1 cellular context compared by ENCODE assay signal in the genomic region with DNA sequence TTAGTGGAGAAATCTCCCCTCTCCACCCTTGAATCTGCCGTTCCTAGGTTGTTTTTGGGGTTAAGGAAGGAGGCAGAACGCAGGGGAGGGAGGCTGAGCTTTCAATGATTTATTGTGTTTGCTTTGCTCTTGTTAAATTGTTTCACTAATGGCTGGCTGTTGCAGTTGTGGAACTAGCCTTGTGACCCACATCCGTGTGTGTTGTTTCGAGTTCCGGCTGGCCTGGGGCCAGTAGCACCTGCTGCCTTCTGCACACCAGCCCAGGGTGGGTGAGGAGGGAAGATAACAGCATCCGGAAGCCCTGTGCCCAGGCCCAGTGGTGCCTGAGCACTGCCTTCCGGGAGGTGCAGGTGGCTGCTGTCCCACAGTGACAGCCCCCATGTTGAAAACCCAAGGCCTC.
TF ChIP-seq lines count a peak whose summit lies in the region.

No MANE protein-coding gene starts in this region.

TF ChIP-seq in HEK293, 187 proteins besides CTCF, POLR2A, EP300 and RAD21 (continued from another document):
- TF ChIP-seq, protein P1, sequence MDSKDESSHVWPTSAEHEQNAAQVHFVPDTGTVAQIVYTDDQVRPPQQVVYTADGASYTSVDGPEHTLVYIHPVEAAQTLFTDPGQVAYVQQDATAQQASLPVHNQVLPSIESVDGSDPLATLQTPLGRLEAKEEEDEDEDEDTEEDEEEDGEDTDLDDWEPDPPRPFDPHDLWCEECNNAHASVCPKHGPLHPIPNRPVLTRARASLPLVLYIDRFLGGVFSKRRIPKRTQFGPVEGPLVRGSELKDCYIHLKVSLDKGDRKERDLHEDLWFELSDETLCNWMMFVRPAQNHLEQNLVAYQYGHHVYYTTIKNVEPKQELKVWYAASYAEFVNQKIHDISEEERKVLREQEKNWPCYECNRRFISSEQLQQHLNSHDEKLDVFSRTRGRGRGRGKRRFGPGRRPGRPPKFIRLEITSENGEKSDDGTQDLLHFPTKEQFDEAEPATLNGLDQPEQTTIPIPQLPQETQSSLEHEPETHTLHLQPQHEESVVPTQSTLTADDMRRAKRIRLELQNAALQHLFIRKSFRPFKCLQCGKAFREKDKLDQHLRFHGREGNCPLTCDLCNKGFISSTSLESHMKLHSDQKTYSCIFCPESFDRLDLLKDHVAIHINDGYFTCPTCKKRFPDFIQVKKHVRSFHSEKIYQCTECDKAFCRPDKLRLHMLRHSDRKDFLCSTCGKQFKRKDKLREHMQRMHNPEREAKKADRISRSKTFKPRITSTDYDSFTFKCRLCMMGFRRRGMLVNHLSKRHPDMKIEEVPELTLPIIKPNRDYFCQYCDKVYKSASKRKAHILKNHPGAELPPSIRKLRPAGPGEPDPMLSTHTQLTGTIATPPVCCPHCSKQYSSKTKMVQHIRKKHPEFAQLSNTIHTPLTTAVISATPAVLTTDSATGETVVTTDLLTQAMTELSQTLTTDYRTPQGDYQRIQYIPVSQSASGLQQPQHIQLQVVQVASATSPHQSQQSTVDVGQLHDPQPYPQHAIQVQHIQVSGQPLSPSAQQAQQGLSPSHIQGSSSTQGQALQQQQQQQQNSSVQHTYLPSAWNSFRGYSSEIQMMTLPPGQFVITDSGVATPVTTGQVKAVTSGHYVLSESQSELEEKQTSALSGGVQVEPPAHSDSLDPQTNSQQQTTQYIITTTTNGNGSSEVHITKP (tag by site-specific recombination; IDR thresholded peaks at IDR 0.05): peak; percentile 65
- no peak for TF ChIP-seq GLI2 (tag by site-specific recombination; IDR thresholded peaks at IDR 0.05; ENCODE audit: borderline replicate concordance, low read depth)
- TF ChIP-seq, protein P2, sequence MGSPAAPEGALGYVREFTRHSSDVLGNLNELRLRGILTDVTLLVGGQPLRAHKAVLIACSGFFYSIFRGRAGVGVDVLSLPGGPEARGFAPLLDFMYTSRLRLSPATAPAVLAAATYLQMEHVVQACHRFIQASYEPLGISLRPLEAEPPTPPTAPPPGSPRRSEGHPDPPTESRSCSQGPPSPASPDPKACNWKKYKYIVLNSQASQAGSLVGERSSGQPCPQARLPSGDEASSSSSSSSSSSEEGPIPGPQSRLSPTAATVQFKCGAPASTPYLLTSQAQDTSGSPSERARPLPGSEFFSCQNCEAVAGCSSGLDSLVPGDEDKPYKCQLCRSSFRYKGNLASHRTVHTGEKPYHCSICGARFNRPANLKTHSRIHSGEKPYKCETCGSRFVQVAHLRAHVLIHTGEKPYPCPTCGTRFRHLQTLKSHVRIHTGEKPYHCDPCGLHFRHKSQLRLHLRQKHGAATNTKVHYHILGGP (tag by site-specific recombination; IDR thresholded peaks at IDR 0.05): peak; percentile 69
- TF ChIP-seq ZBTB8A (tag by site-specific recombination; IDR thresholded peaks at IDR 0.05): peak; percentile 65
- 0 out of 2 replicates have a peak, but pooled peaks have one; percentile 33 for TF ChIP-seq ZNF610 (tag by site-specific recombination; IDR thresholded peaks at IDR 0.05; ENCODE audit: borderline replicate concordance)
- peak; percentile 91 for TF ChIP-seq SCRT1 (tag by site-specific recombination; IDR thresholded peaks at IDR 0.05; ENCODE audit: borderline replicate concordance)
- no peak for TF ChIP-seq ZNF529 (tag by site-specific recombination; IDR thresholded peaks at IDR 0.05; ENCODE audit: insufficient replicate concordance)
- TF ChIP-seq YY2 (tag by site-specific recombination; IDR thresholded peaks at IDR 0.05): peak; percentile 51; the same call in 1 of the 2 replicates
- TF ChIP-seq ZNF747 (tag by site-specific recombination; IDR thresholded peaks at IDR 0.05): no peak
- no peak for TF ChIP-seq ZNF169 (tag by site-specific recombination; IDR thresholded peaks at IDR 0.05)
- 0 out of 2 replicates have a peak, but pooled peaks have one; percentile 45 for TF ChIP-seq ZNF423 (tag by site-specific recombination; IDR thresholded peaks at IDR 0.05)
- TF ChIP-seq ZNF341 (tag by site-specific recombination; IDR thresholded peaks at IDR 0.05; ENCODE audit: low read depth): peak; percentile 94
- TF ChIP-seq, protein P3, sequence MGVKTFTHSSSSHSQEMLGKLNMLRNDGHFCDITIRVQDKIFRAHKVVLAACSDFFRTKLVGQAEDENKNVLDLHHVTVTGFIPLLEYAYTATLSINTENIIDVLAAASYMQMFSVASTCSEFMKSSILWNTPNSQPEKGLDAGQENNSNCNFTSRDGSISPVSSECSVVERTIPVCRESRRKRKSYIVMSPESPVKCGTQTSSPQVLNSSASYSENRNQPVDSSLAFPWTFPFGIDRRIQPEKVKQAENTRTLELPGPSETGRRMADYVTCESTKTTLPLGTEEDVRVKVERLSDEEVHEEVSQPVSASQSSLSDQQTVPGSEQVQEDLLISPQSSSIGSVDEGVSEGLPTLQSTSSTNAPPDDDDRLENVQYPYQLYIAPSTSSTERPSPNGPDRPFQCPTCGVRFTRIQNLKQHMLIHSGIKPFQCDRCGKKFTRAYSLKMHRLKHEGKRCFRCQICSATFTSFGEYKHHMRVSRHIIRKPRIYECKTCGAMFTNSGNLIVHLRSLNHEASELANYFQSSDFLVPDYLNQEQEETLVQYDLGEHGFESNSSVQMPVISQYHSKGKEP (tag by site-specific recombination; IDR thresholded peaks at IDR 0.05): peak; percentile 79
- TF ChIP-seq OSR2 (tag by site-specific recombination; IDR thresholded peaks at IDR 0.05): peak; percentile 86
- peak; percentile 51 for TF ChIP-seq SP2 (tag by site-specific recombination; IDR thresholded peaks at IDR 0.05)
- TF ChIP-seq, protein P4, sequence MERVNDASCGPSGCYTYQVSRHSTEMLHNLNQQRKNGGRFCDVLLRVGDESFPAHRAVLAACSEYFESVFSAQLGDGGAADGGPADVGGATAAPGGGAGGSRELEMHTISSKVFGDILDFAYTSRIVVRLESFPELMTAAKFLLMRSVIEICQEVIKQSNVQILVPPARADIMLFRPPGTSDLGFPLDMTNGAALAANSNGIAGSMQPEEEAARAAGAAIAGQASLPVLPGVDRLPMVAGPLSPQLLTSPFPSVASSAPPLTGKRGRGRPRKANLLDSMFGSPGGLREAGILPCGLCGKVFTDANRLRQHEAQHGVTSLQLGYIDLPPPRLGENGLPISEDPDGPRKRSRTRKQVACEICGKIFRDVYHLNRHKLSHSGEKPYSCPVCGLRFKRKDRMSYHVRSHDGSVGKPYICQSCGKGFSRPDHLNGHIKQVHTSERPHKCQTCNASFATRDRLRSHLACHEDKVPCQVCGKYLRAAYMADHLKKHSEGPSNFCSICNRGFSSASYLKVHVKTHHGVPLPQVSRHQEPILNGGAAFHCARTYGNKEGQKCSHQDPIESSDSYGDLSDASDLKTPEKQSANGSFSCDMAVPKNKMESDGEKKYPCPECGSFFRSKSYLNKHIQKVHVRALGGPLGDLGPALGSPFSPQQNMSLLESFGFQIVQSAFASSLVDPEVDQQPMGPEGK (tag by site-specific recombination; IDR thresholded peaks at IDR 0.05): peak; percentile 61
- peak; percentile 90 for TF ChIP-seq SP7 (tag by site-specific recombination; IDR thresholded peaks at IDR 0.05)
